ENCODE assay signal across 19 cellular contexts in genomic region chr18:39724652-39725051, GRCh38.
"Had no signal": no experiment of that assay in that cellular context is flagged by ENCODE, and none has a peak within 500 bp of the region (broad histone marks: within the 10 kb centered on the region; RNA-seq: fewer than 3 reads in every experiment).

No MANE protein-coding gene starts in this region.

- H3K4me1 ChIP-seq: gastrocnemius medialis, heart right ventricle, left lung, tibial artery had no signal

- H3K27ac ChIP-seq: gastrocnemius medialis, heart right ventricle, left lung, ovary, tibial artery had no signal

- H3K4me1 Mint-ChIP-seq: naive thymus-derived CD4-positive, alpha-beta T cell had no signal

- H3K4me3 Mint-ChIP-seq: activated naive CD8-positive, alpha-beta T cell; brain; endodermal cell; naive thymus-derived CD4-positive, alpha-beta T cell had no signal

- ATAC-seq: activated CD4-positive, CD25-positive, alpha-beta regulatory T cell treated with anti-CD3 and anti-CD28 coated beads, Interleukin-2, amount 50 U/mL, for 24 hours; esophagus mucosa; gastrocnemius medialis; heart right ventricle; left lung; mucosa of descending colon; naive thymus-derived CD4-positive, alpha-beta T cell had no signal

- H3K4me3 ChIP-seq: gastrocnemius medialis, heart right ventricle, left lung, mucosa of descending colon, ovary, tibial artery had no signal

- H3K9me3 ChIP-seq: gastrocnemius medialis, heart right ventricle, left lung, mucosa of descending colon, ovary, tibial artery had no signal

- H3K9me3 Mint-ChIP-seq: brain, endodermal cell had no signal

- H3K27ac Mint-ChIP-seq: activated naive CD8-positive, alpha-beta T cell; brain; endodermal cell; naive thymus-derived CD4-positive, alpha-beta T cell had no signal

- H3K36me3 Mint-ChIP-seq: activated naive CD8-positive, alpha-beta T cell; brain; naive thymus-derived CD4-positive, alpha-beta T cell had no signal

- H3K36me3 ChIP-seq: gastrocnemius medialis, heart right ventricle, left lung, ovary, tibial artery had no signal

- DNase-seq: activated CD4-positive, alpha-beta T cell treated with anti-CD3 and anti-CD28 coated beads, Interleukin-2, amount 50 U/mL, for 1 hour; activated CD8-positive, alpha-beta memory T cell treated with anti-CD3 and anti-CD28 coated beads for 24 hours; activated gamma-delta T cell treated with Interleukin-2 at 50 U/mL for 16 hours; amniotic stem cell; endodermal cell; gastrocnemius medialis; heart right ventricle; islet precursor cell; left lung; mucosa of descending colon; naive thymus-derived CD4-positive, alpha-beta T cell; ovary; stimulated activated CD4-positive, alpha-beta T cell treated with anti-CD3 and anti-CD28 coated beads, Interleukin-2, amount 100 ng/mL, for 48 hours; stimulated activated naive CD4-positive, alpha-beta T cell; tibial artery had no signal

- H3K27me3 ChIP-seq: gastrocnemius medialis, heart right ventricle, left lung, ovary, tibial artery had no signal
